ENCODE assay signal across 8 cellular contexts in genomic region chr11:68843052-68843561, GRCh38. TPM values are rescaled to one million over a fixed set of nuclear protein-coding genes. Genes with fewer than 3 reads are reported as not detected.
A peak's percentile ranks its signal among the peaks of the same experiment; 100 is the strongest.
DNase-seq lines count a peak whose midpoint lies in the region; ATAC-seq and TF ChIP-seq lines count a peak whose summit lies in the region.

No MANE protein-coding gene starts in this region.

- no peaks in the 10 kb centered on the region for H3K9me2 ChIP-seq in OCI-LY7 (ENCODE audit: insufficient read depth, low read length)

- H4K20me1 ChIP-seq in OCI-LY7 (ENCODE audit: insufficient read depth, low read length) = no peaks in the 10 kb centered on the region

- no TSS peak for BruUV-seq in OCI-LY7 (replicated peaks; lab: Mats Ljungman, UMichigan)

- H3K4me2 ChIP-seq in OCI-LY7 (ENCODE audit: low read length) = peak overlapping the region; percentile 85

- CTCF ChIA-PET in OCI-LY7 (lab: Charles Lee; ENCODE audit: unreplicated experiment) = no interaction called here

- ATAC-seq in lower lobe of right lung = no peak
- ATAC-seq in HG03460 (IDR thresholded peaks at IDR 0.05; ENCODE audit: unreplicated experiment) = no peak
- ATAC-seq in GM18502 (IDR thresholded peaks at IDR 0.05; ENCODE audit: poor library complexity, unreplicated experiment) = no peak
- ATAC-seq in GM21825 (IDR thresholded peaks at IDR 0.05; ENCODE audit: unreplicated experiment) = no peak

- TF ChIP-seq CTCF in OCI-LY7 (conservative IDR thresholded peaks at IDR 0.05; ENCODE audit: low read length) (no peak), lower lobe of right lung (IDR thresholded peaks at IDR 0.05) (no peak), type B pancreatic cell (conservative IDR thresholded peaks at IDR 0.05) (no peak)

- DNase-seq in GDM1 (lab: John Stamatoyannopoulos, UW) (peak; percentile 17), OCI-LY7 (ENCODE audit: low spot score) (no peak), amniotic epithelial cell (ENCODE audit: low read depth) (peak; percentile 54), lower lobe of right lung (no peak), type B pancreatic cell (ENCODE audit: extremely low spot score, unreplicated experiment) (no peak)

- H2AFZ ChIP-seq in OCI-LY7 (ENCODE audit: low read length) = peak overlapping the region; percentile 34; the same call in 1 of the 2 replicates

- H3K27me3 ChIP-seq in lower lobe of right lung (ENCODE audit: low read depth) = no peaks in the 10 kb centered on the region

- no peaks in the 10 kb centered on the region for H3K79me2 ChIP-seq in OCI-LY7 (ENCODE audit: insufficient read depth, low read depth, low read length)

- H3K9me3 ChIP-seq in OCI-LY7 (ENCODE audit: low read length) (no peaks in the 10 kb centered on the region), lower lobe of right lung (no peaks in the 10 kb centered on the region)

- H3K4me3 ChIP-seq in OCI-LY7 (ENCODE audit: low read depth, low read length, poor library complexity, severe bottlenecking) = no peak overlapping the region
- H3K4me3 ChIP-seq in lower lobe of right lung = peak overlapping the region; percentile 97

- H3K9me3 Mint-ChIP-seq in type B pancreatic cell = no peaks in the 10 kb centered on the region

- peaks cover 27% of the 10 kb centered on the region for H3K4me1 Mint-ChIP-seq in type B pancreatic cell (ENCODE audit: unreplicated experiment)

- POLR2A ChIA-PET in OCI-LY7 (lab: Charles Lee) = interaction anchor here (0.6 kb wide), 1 partner anchor 81 kb away, joined by 3 read pairs; no protein-coding TSS in a partner anchor

- no peaks in the 10 kb centered on the region for H3K36me3 Mint-ChIP-seq in type B pancreatic cell

- peak overlapping the region; percentile 65 for H3K27ac Mint-ChIP-seq in type B pancreatic cell

- H3K36me3 ChIP-seq in OCI-LY7 (ENCODE audit: insufficient read depth, low read length) (no peaks in the 10 kb centered on the region), lower lobe of right lung (no peaks in the 10 kb centered on the region)

- H3K4me1 ChIP-seq in OCI-LY7 (ENCODE audit: insufficient read depth, low read length, poor library complexity, severe bottlenecking) (peaks cover 33% of the 10 kb centered on the region), lower lobe of right lung (peaks cover 47% of the 10 kb centered on the region)

- H3K4me3 Mint-ChIP-seq in type B pancreatic cell = peak overlapping the region; percentile 82

- peaks cover 63% of the 10 kb centered on the region for H3K27me3 Mint-ChIP-seq in type B pancreatic cell

- intact Hi-C loops in OCI-LY7 (cut with micrococcal nuclease; ENCODE audit: unreplicated experiment) = loop anchor here (5.0 kb wide), 1 partner anchor 91 kb away; the partner anchor contains the start of gene TESMIN
- intact Hi-C loops in lower lobe of right lung (cut with DNase I) = no loop called here

- H3K27ac ChIP-seq in OCI-LY7 (ENCODE audit: low read depth, low read length, poor library complexity, severe bottlenecking) (no peak overlapping the region), lower lobe of right lung (peak overlapping the region; percentile 95)

RNA-seq across cellular contexts. Expression of gene CPT1A, which starts 1.4 kb away (rescaled TPM):
- total RNA-seq in OCI-LY7 (2014; rRNA removed; shearing (Covaris generic)) = 5.5 and 7.0 TPM in 2 replicates
- total RNA-seq in OCI-LY7 (2022) (17.2 and 19.8 TPM in 2 replicates), lower lobe of right lung (88.4 TPM), type B pancreatic cell (ENCODE audit: low replicate concordance) (36.1 and 44.1 TPM in 2 replicates)

Comparison
In these comparisons a context has a peak if more than half of its experiments do, and no peak if none do; other contexts are left out.
1. DNase-seq: peak in GDM1 (single experiment) and amniotic epithelial cell (single experiment); none in OCI-LY7 (single experiment), lower lobe of right lung (single experiment) and type B pancreatic cell (single experiment).